Comparison of ENCODE assay signal across 8 cellular contexts in genomic region chr18:2655153-2655953, GRCh38. TPM values are rescaled to one million over a fixed set of nuclear protein-coding genes. Genes with fewer than 3 reads are reported as not detected.
DNase-seq lines count a peak whose midpoint lies in the region; ATAC-seq and TF ChIP-seq lines count a peak whose summit lies in the region.

TSS of gene SMCHD1 (plus strand) at chr18:2655726. CDS start at chr18:2656076, 350 bp downstream.

- peak within 1 kb of the TSS; percentile 79 for H3K4me3 ChIP-seq in thoracic aorta

- TF ChIP-seq CTCF in GM10266 (IDR thresholded peaks at IDR 0.05; ENCODE audit: control insufficient read depth, insufficient read depth, low read depth, missing control alignments) (peak; percentile 4), osteocyte (IDR thresholded peaks at IDR 0.05) (no peak), thoracic aorta (IDR thresholded peaks at IDR 0.05) (no peak)

- peak within 1 kb of the TSS; percentile 92 to 99 for H3K27ac ChIP-seq in thoracic aorta

- H3K4me1 Mint-ChIP-seq in activated naive CD8-positive, alpha-beta T cell (ENCODE audit: low read depth): peaks cover 44% of the 10 kb centered on the region
- peaks cover 29% of the 10 kb centered on the region for H3K4me1 Mint-ChIP-seq in osteocyte (ENCODE audit: unreplicated experiment)

- no peaks in the 10 kb centered on the region for H3K36me3 Mint-ChIP-seq in activated naive CD8-positive, alpha-beta T cell
- H3K36me3 Mint-ChIP-seq in osteocyte (ENCODE audit: unreplicated experiment): no peaks in the 10 kb centered on the region

- DNase-seq in GM10266 (ENCODE audit: extremely low spot score) (peak; percentile 92), NCI-H1048 (lab: John Stamatoyannopoulos, UW) (peak; percentile 67), SKM-1 treated with dmso at 0.1 percent for 144 hours (lab: John Stamatoyannopoulos, UW; ENCODE audit: unreplicated experiment) (peak; percentile 76), glomerular visceral epithelial cell (ENCODE audit: extremely low spot score) (peak; percentile 86), osteocyte (ENCODE audit: extremely low spot score, unreplicated experiment) (peak; percentile 94), thoracic aorta (ENCODE audit: low spot score) (peak; percentile 53)

- H3K27me3 Mint-ChIP-seq in activated naive CD8-positive, alpha-beta T cell: no peaks in the 10 kb centered on the region
- peaks cover 2% of the 10 kb centered on the region for H3K27me3 Mint-ChIP-seq in osteocyte (ENCODE audit: unreplicated experiment)

- peak within 1 kb of the TSS; percentile 91 for H3K4me3 Mint-ChIP-seq in activated naive CD8-positive, alpha-beta T cell
- peak within 1 kb of the TSS; percentile 91 for H3K4me3 Mint-ChIP-seq in osteocyte (ENCODE audit: unreplicated experiment)

- H3K4me1 ChIP-seq in thoracic aorta (ENCODE audit: control insufficient read depth in 1 of 2, low read depth in 2 of 2): peaks cover 25 to 33% of the 10 kb centered on the region in 2 donors

- peak within 1 kb of the TSS; percentile 98 for H3K27ac Mint-ChIP-seq in activated naive CD8-positive, alpha-beta T cell
- H3K27ac Mint-ChIP-seq in osteocyte (ENCODE audit: unreplicated experiment): peak within 1 kb of the TSS; percentile 93

- peak; percentile 67 for ATAC-seq in HG02571 (IDR thresholded peaks at IDR 0.05; ENCODE audit: unreplicated experiment)
- peak; percentile 58 for ATAC-seq in thoracic aorta (ENCODE audit: insufficient number of reproducible peaks, low FRiP score, low read depth)

- no peaks in the 10 kb centered on the region for H3K36me3 ChIP-seq in thoracic aorta

- H3K9me3 Mint-ChIP-seq in activated naive CD8-positive, alpha-beta T cell (ENCODE audit: low read depth): no peaks in the 10 kb centered on the region
- H3K9me3 Mint-ChIP-seq in osteocyte (ENCODE audit: unreplicated experiment): no peaks in the 10 kb centered on the region

- H3K27me3 ChIP-seq in thoracic aorta (replicated peaks; ENCODE audit: insufficient read depth): no peaks in the 10 kb centered on the region

- H3K9me3 ChIP-seq in thoracic aorta: no peaks in the 10 kb centered on the region

RNA-seq across cellular contexts. Expression of gene SMCHD1, which starts in this region (rescaled TPM):
- total RNA-seq in osteocyte (55.8 and 58.1 TPM in 2 replicates), thoracic aorta (100 to 1,000 TPM in 1 of 2 donors, 10 to 100 TPM in 1; 73.8 to 107 TPM)

Comparison
In these comparisons a context has a peak if more than half of its experiments do, and no peak if none do; other contexts are left out.
1. Peak in every context shown above with its lines: DNase-seq, ATAC-seq, H3K4me3 ChIP-seq and H3K27ac ChIP-seq.